ENCODE assay signal across 27 cellular contexts in the genomic region with DNA sequence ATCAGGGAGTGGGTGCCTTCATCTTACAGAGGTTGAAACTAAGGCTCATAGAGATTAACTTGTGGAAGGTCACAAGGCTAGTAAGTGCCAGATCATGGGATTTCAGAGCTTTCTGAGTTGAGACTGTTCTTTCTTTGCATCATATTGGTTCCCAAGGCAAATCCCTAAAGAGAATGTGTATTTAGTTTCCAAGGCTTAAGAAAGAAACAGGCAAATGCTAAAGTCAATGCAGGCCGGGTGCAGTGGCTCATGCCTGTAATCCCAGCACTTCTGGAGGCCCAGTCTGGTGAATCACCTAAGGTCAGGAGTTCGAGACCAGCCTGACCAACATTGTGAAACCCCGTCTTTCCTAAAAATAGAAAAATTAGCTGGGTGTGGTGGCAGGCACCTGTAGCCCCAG. TPM values are rescaled to one million over a fixed set of nuclear protein-coding genes. Genes with fewer than 3 reads are reported as not detected.
DNase-seq lines count a peak whose midpoint lies in the region; ATAC-seq and TF ChIP-seq lines count a peak whose summit lies in the region.
"Had no signal": no experiment of that assay in that cellular context is flagged by ENCODE, and none has a peak within 500 bp of the region (broad histone marks: within the 10 kb centered on the region; RNA-seq: fewer than 3 reads in every experiment).

No MANE protein-coding gene starts in this region.

- H3K4me3 ChIP-seq in HCT116 (replicated peaks in 1 of 2; ENCODE audit: low read depth in 1 of 2, low read length in 2 of 2) (no peak overlapping the region), Panc1 (ENCODE audit: low read depth in 2 of 2, low read length in 2 of 2) (no peak overlapping the region), fibroblast of mammary gland (ENCODE audit: control insufficient read depth, low read depth, low read length) (no peak overlapping the region)
- H3K4me3 ChIP-seq: cardiac muscle cell, lung, neural progenitor cell, stomach had no signal

- TF ChIP-seq CTCF in HCT116 (IDR thresholded peaks at IDR 0.05 in 2 of 3, conservative IDR thresholded peaks at IDR 0.05 in 1 of 3; ENCODE audit: borderline replicate concordance in 1 of 3, insufficient read depth in 1 of 3, low read depth in 2 of 3, low read length in 2 of 3) (no peak), Panc1 (IDR thresholded peaks at IDR 0.05) (no peak), fibroblast of mammary gland (conservative IDR thresholded peaks at IDR 0.05; ENCODE audit: control insufficient read depth, insufficient read depth, low read depth, low read length) (no peak)

- TF ChIP-seq POLR2A in HCT116 (IDR thresholded peaks at IDR 0.05; ENCODE audit: borderline replicate concordance, extremely low read depth, insufficient read depth, insufficient read length) = no peak

- RAD21 ChIA-PET in HCT116 (lab: Charles Lee; ENCODE audit: low non-redundant PET in 1 of 2, low total read pairs in 2 of 2, uncharacterized antibody in 2 of 2, unreplicated experiment in 2 of 2) = no interaction called here

- POLR2A ChIA-PET in HCT116 (lab: Charles Lee) (interaction anchor here (1.9 kb wide), 1 partner anchor 20 kb away, joined by 5 read pairs; the partner anchor contains the start of gene CDK1), Panc1 (lab: Charles Lee) (no interaction called here)

- no peak overlapping the region for H3K27ac Mint-ChIP-seq in effector memory CD8-positive, alpha-beta T cell
- H3K27ac Mint-ChIP-seq: activated naive CD4-positive, alpha-beta T cell treated with anti-CD3 and anti-CD28 coated beads, Interleukin-2, amount 10 ng/mL, durations not matched to agents 7 days and 5 days; activated T-helper 1 cell treated with anti-CD3 and anti-CD28 coated beads, Interleukin-12 subunit alpha, Interleukin-12 subunit beta, Interleukin-2, Interleukin-4 antibody, amounts not matched to agents 30 ng/mL and 10 ng/mL and 1 ng/mL, durations not matched to agents 14 hours and 24 hours and 36 hours; CD4-positive, alpha-beta T cell; dendritic cell treated with granulocyte-macrophage colony-stimulating factor and Interleukin-4, amounts not matched to agents 40 ng/mL and 50 ng/mL, for 4 days; neural progenitor cell; T-helper 2 cell treated with Interferon-gamma antibody and Interleukin-4, amounts not matched to agents 5 μg/mL and 100 μg/mL, for 36 hours had no signal

- H3K36me3 Mint-ChIP-seq in effector memory CD8-positive, alpha-beta T cell (ENCODE audit: insufficient read depth) = no peaks in the 10 kb centered on the region

- H3K27me3 Mint-ChIP-seq in effector memory CD8-positive, alpha-beta T cell = no peaks in the 10 kb centered on the region
- H3K27me3 Mint-ChIP-seq: activated naive CD4-positive, alpha-beta T cell treated with anti-CD3 and anti-CD28 coated beads, Interleukin-2, amount 10 ng/mL, durations not matched to agents 7 days and 5 days; CD4-positive, alpha-beta T cell; dendritic cell treated with granulocyte-macrophage colony-stimulating factor and Interleukin-4, amounts not matched to agents 40 ng/mL and 50 ng/mL, for 4 days; IgD-negative memory B cell had no signal

- ATAC-seq in HCT116 (peak; percentile 46; the same call in 1 of the 2 replicates), Panc1 (peak; percentile 58; the same call in 1 of the 2 replicates)
- no peak for ATAC-seq in effector memory CD8-positive, alpha-beta T cell (replicated peaks)

- peaks cover 3 to 4% of the 10 kb centered on the region in 2 donors for H3K4me1 Mint-ChIP-seq in effector memory CD8-positive, alpha-beta T cell (ENCODE audit: low read depth in 2 of 2)
- H3K4me1 Mint-ChIP-seq: activated naive CD4-positive, alpha-beta T cell treated with anti-CD3 and anti-CD28 coated beads, Interleukin-2, amount 10 ng/mL, durations not matched to agents 7 days and 5 days had no signal

- H3K27me3 ChIP-seq in HCT116 (ENCODE audit: insufficient read depth, low read length) (no peaks in the 10 kb centered on the region), Panc1 (ENCODE audit: control insufficient read depth, insufficient read depth, low read length) (no peaks in the 10 kb centered on the region)
- H3K27me3 ChIP-seq: cardiac muscle cell, neural progenitor cell, stomach had no signal

- H2AFZ ChIP-seq in HCT116 (ENCODE audit: low read depth, low read length, poor library complexity, severe bottlenecking) = no peak overlapping the region
- H2AFZ ChIP-seq: neural progenitor cell had no signal

- no peak overlapping the region for H3K4me3 Mint-ChIP-seq in effector memory CD8-positive, alpha-beta T cell
- H3K4me3 Mint-ChIP-seq: activated naive CD4-positive, alpha-beta T cell treated with anti-CD3 and anti-CD28 coated beads, Interleukin-2, amount 10 ng/mL, durations not matched to agents 7 days and 5 days; activated T-helper 1 cell treated with anti-CD3 and anti-CD28 coated beads, Interleukin-12 subunit alpha, Interleukin-12 subunit beta, Interleukin-2, Interleukin-4 antibody, amounts not matched to agents 30 ng/mL and 10 ng/mL and 1 ng/mL, durations not matched to agents 14 hours and 24 hours and 36 hours; CD4-positive, alpha-beta T cell; dendritic cell treated with granulocyte-macrophage colony-stimulating factor and Interleukin-4, amounts not matched to agents 40 ng/mL and 50 ng/mL, for 4 days; neural progenitor cell; T-helper 2 cell treated with Interferon-gamma antibody and Interleukin-4, amounts not matched to agents 5 μg/mL and 100 μg/mL, for 36 hours had no signal

- no peaks in the 10 kb centered on the region for H3K9me3 Mint-ChIP-seq in effector memory CD8-positive, alpha-beta T cell
- H3K9me3 Mint-ChIP-seq: activated naive CD4-positive, alpha-beta T cell treated with anti-CD3 and anti-CD28 coated beads, Interleukin-2, amount 10 ng/mL, durations not matched to agents 7 days and 5 days; activated T-helper 1 cell treated with anti-CD3 and anti-CD28 coated beads, Interleukin-12 subunit alpha, Interleukin-12 subunit beta, Interleukin-2, Interleukin-4 antibody, amounts not matched to agents 30 ng/mL and 10 ng/mL and 1 ng/mL, durations not matched to agents 14 hours and 24 hours and 36 hours; CD4-positive, alpha-beta T cell; dendritic cell treated with granulocyte-macrophage colony-stimulating factor and Interleukin-4, amounts not matched to agents 40 ng/mL and 50 ng/mL, for 4 days; IgD-negative memory B cell; neural progenitor cell; T-helper 2 cell treated with Interferon-gamma antibody and Interleukin-4, amounts not matched to agents 5 μg/mL and 100 μg/mL, for 36 hours had no signal

- H3K4me2 ChIP-seq in HCT116 (ENCODE audit: low read length) = no peak overlapping the region
- H3K4me2 ChIP-seq: neural progenitor cell had no signal

- DNase-seq in HCT116 (ENCODE audit: low read depth, low spot score) (no peak), Panc1 (ENCODE audit: low read depth, low spot score) (no peak), fibroblast of mammary gland (ENCODE audit: low read depth) (peak; percentile 34), stromal cell of bone marrow (ENCODE audit: low read depth) (peak; percentile 38), DMS79 (lab: John Stamatoyannopoulos, UW) (no peak), NCI-H1417 treated with DMSO at 0.1 percent for 48 hours (lab: John Stamatoyannopoulos, UW) (no peak)
- DNase-seq in effector memory CD8-positive, alpha-beta T cell = no peak
- DNase-seq: activated CD4-positive, alpha-beta T cell treated with anti-CD3 and anti-CD28 coated beads, Interleukin-2, amount 50 U/mL, for 4 hours; activated naive CD4-positive, alpha-beta T cell treated with anti-CD3 and anti-CD28 coated beads, Interleukin-2, amount 10 ng/mL, durations not matched to agents 7 days and 5 days; amygdala; CD4-positive, alpha-beta T cell; DMS 273 treated with DMSO at 0.1 percent for 48 hours; GDM1; H7; NCI-H146; NCI-H526 treated with DMSO at 0.1 percent for 48 hours; posterior cingulate gyrus; stomach; trophoblast cell had no signal

- no peak for TF ChIP-seq RAD21 in HCT116 (IDR thresholded peaks at IDR 0.05; ENCODE audit: low read depth)

- H3K9me2 ChIP-seq in HCT116 (ENCODE audit: insufficient read depth) = no peaks in the 10 kb centered on the region

- H3K4me1 ChIP-seq in HCT116 (ENCODE audit: control insufficient read depth in 1 of 2, insufficient read depth in 2 of 2, low read length in 2 of 2) = 0 out of 4 replicates have a peak, but pooled peaks cover 0 to 8% of the 10 kb centered on the region in 2 experiments
- peaks cover 6% of the 10 kb centered on the region; the same call in 1 of the 2 replicates for H3K4me1 ChIP-seq in Panc1 (ENCODE audit: control insufficient read depth, insufficient read depth, low read length)
- H3K4me1 ChIP-seq: neural progenitor cell had no signal

- BruUV-seq in HCT116 (replicated peaks; lab: Mats Ljungman, UMichigan) (no TSS peak), Panc1 (replicated peaks; lab: Mats Ljungman, UMichigan) (no TSS peak)

- CTCF ChIA-PET in HCT116 (lab: Charles Lee) = no interaction called here
- CTCF ChIA-PET in Panc1 (lab: Charles Lee) = no interaction called here

- H3K9ac ChIP-seq in HCT116 (ENCODE audit: low read length) = no peak overlapping the region
- H3K9ac ChIP-seq: neural progenitor cell had no signal

- H3K9me3 ChIP-seq in HCT116 (ENCODE audit: control insufficient read depth in 1 of 2, insufficient read depth in 1 of 2, low read depth in 1 of 2, low read length in 2 of 2) = no peaks in the 10 kb centered on the region
- no peaks in the 10 kb centered on the region for H3K9me3 ChIP-seq in Panc1 (ENCODE audit: control insufficient read depth, insufficient read depth, low read depth, low read length)
- H3K9me3 ChIP-seq: stomach had no signal

- peaks cover 7% of the 10 kb centered on the region; the same call in 1 of the 2 replicates for H4K20me1 ChIP-seq in HCT116 (ENCODE audit: insufficient read depth)

- peaks cover 13 to 34% of the 10 kb centered on the region in 2 experiments for H3K36me3 ChIP-seq in HCT116 (ENCODE audit: control insufficient read depth in 1 of 2, insufficient read depth in 2 of 2, low read length in 2 of 2)
- peaks cover 29% of the 10 kb centered on the region for H3K36me3 ChIP-seq in Panc1 (ENCODE audit: control insufficient read depth, insufficient read depth, low read length)
- H3K36me3 ChIP-seq: cardiac muscle cell, stomach had no signal

- intact Hi-C loops in HCT116 (cut with micrococcal nuclease) (no loop called here), Panc1 (cut with micrococcal nuclease; ENCODE audit: unreplicated experiment) (no loop called here)

- H3K27ac ChIP-seq in HCT116 (ENCODE audit: low read depth, low read length) = no peak overlapping the region
- H3K27ac ChIP-seq in Panc1 (ENCODE audit: low read length) = no peak overlapping the region
- H3K27ac ChIP-seq: neural progenitor cell, RWPE1, stomach had no signal

- in situ Hi-C loops in Panc1 (cut with HindIII; ENCODE audit: low pct_unique_long_range_greater_than_20kb, low sequenced_read_pairs) = no loop called here

- peaks cover 41% of the 10 kb centered on the region for H3K79me2 ChIP-seq in HCT116 (ENCODE audit: insufficient read depth, low read length)

TF ChIP-seq in HCT116, 20 proteins besides CTCF, POLR2A, EP300 and RAD21 (continues in another document):
- TF ChIP-seq ZFX (IDR thresholded peaks at IDR 0.05) = no peak
- TF ChIP-seq, protein P1, sequence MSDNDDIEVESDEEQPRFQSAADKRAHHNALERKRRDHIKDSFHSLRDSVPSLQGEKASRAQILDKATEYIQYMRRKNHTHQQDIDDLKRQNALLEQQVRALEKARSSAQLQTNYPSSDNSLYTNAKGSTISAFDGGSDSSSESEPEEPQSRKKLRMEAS (IDR thresholded peaks at IDR 0.05) = no peak

RNA-seq across cellular contexts. Expression of gene CDK1, which starts 19.8 kb away (rescaled TPM):
- total RNA-seq in HCT116 (2021; ENCODE audit: unreplicated experiment) = 104 TPM
- polyA plus RNA-seq in HCT116 (2012) = 30.3 and 51.6 TPM in 2 replicates
- total RNA-seq in Panc1 (2021; ENCODE audit: unreplicated experiment) = 75.5 TPM
- polyA plus RNA-seq in Panc1 (2012; ENCODE audit: insufficient read length) = 16.3 TPM

Comparison
In these comparisons a context has a peak if more than half of its experiments do, and no peak if none do; other contexts are left out.
1. DNase-seq: peak in fibroblast of mammary gland (single experiment) and stromal cell of bone marrow (single experiment); none in HCT116 (single experiment), Panc1 (single experiment), effector memory CD8-positive, alpha-beta T cell (0 of 3), DMS79 (single experiment) and NCI-H1417 treated with DMSO at 0.1 percent for 48 hours (single experiment).